ENCODE assay signal across 1 cellular context in the genomic region with DNA sequence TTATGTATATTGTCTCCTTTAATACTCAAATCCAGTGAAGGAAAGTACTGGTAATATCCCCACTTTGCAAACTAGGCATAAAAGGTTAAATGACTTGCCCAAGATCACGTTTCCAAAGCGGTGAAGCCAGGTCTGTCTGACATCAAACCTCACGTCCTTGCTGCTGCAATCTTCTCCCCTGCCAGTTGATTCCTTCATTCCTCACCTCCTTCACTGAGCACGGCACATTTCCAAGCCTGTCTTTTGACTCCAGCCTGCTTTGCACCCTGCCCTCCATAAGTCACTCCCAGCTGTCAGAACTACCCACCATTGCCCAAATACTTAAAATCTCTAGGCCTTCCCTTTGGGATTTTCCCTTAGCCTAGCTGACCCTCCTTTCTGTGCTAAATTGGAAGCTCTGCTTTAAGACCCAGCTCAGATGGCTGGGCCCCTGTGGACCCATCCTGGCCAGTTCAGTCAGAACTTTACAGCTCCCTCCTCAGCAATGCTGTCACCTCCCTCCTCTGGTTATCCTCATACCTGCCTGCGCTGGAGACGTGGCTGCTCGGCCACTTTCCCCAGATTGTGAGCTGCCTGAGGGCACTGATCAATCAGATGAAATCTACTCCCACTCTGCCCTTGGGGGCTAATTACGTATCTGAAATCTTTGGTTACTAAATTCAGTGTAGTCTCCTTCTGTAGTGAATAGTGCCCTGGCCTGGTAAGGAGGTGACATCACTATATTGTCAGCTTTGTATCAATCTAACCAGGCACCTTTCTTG.
A peak's percentile ranks its signal among the peaks of the same experiment; 100 is the strongest.
TF ChIP-seq lines count a peak whose summit lies in the region.

No MANE protein-coding gene starts in this region.

TF ChIP-seq in HepG2, 621 proteins besides CTCF, POLR2A, EP300 and RAD21:
- TF ChIP-seq ATF7 (IDR thresholded peaks at IDR 0.05), result peak; percentile 16; the same call in 1 of the 2 replicates
- no peak for TF ChIP-seq ATF7 (CRISPR knock-in tag; IDR thresholded peaks at IDR 0.05)
- TF ChIP-seq RBM22 (optimal IDR thresholded peaks at IDR 0.05; ENCODE audit: low read length), result no peak
